Comparison of ENCODE assay signal across 8 cellular contexts in genomic region chr5:82277613-82277986, GRCh38. TPM values are rescaled to one million over a fixed set of nuclear protein-coding genes. Genes with fewer than 3 reads are reported as not detected.
DNase-seq lines count a peak whose midpoint lies in the region; ATAC-seq and TF ChIP-seq lines count a peak whose summit lies in the region.

No MANE protein-coding gene starts in this region.

- DNase-seq in RWPE1 (ENCODE audit: low spot score) = no peak
- DNase-seq in osteocyte (ENCODE audit: extremely low spot score, unreplicated experiment) = no peak
- DNase-seq in GM10248 (ENCODE audit: extremely low spot score) = no peak
- no peak for DNase-seq in NCI-H128 (lab: John Stamatoyannopoulos, UW; ENCODE audit: unreplicated experiment)
- no peak for DNase-seq in anterior cingulate cortex (lab: John Stamatoyannopoulos, UW)
- DNase-seq in NCI-H2171 (lab: John Stamatoyannopoulos, UW) = no peak

- H3K27me3 ChIP-seq in esophagus (ENCODE audit: control insufficient read depth in 1 of 2, insufficient read depth in 2 of 2, low read length in 2 of 2) = no peaks in the 10 kb centered on the region

- no peaks in the 10 kb centered on the region for H3K4me1 ChIP-seq in esophagus (ENCODE audit: control insufficient read depth in 2 of 2, insufficient read depth in 2 of 2, low read length in 1 of 2)

- H3K9me3 Mint-ChIP-seq in osteocyte (ENCODE audit: unreplicated experiment) = no peaks in the 10 kb centered on the region

- H3K27me3 Mint-ChIP-seq in osteocyte (ENCODE audit: unreplicated experiment) = no peaks in the 10 kb centered on the region

- H3K4me3 Mint-ChIP-seq in osteocyte (ENCODE audit: unreplicated experiment) = peak overlapping the region; percentile 91

- peaks cover 0 to 9% of the 10 kb centered on the region in 2 donors for H3K36me3 ChIP-seq in esophagus (ENCODE audit: control insufficient read depth in 2 of 2, insufficient read depth in 2 of 2, low read length in 1 of 2)

- H3K9me3 ChIP-seq in esophagus (ENCODE audit: control insufficient read depth in 2 of 2, insufficient read depth in 1 of 2, low read depth in 1 of 2, low read length in 1 of 2) = no peaks in the 10 kb centered on the region

- 1 to 2% methylated on average over 15 of the region's 15 CpGs for WGBS in esophagus, 2 donors

- peak overlapping the region; percentile 99 for H3K27ac Mint-ChIP-seq in osteocyte (ENCODE audit: unreplicated experiment)

- TF ChIP-seq CTCF in RWPE1 (conservative IDR thresholded peaks at IDR 0.05; ENCODE audit: low read depth) (no peak), osteocyte (IDR thresholded peaks at IDR 0.05) (no peak), GM10248 (IDR thresholded peaks at IDR 0.05; ENCODE audit: control extremely low read depth, extremely low read depth, low read depth, missing control alignments) (no peak)

- H3K36me3 Mint-ChIP-seq in osteocyte (ENCODE audit: unreplicated experiment) = peaks cover 39% of the 10 kb centered on the region

- peak overlapping the region; percentile 79 to 84 for H3K4me3 ChIP-seq in esophagus (ENCODE audit: low read depth in 1 of 2, low read length in 2 of 2)

- peak; percentile 1 for ATAC-seq in GM19035 (IDR thresholded peaks at IDR 0.05; ENCODE audit: unreplicated experiment)

- CTCF ChIA-PET in RWPE1 (lab: Yijun Ruan, JAX) = interaction anchor here (0.6 kb wide), 1 partner anchor 13 kb away, joined by 3 read pairs; no protein-coding TSS in a partner anchor
- CTCF ChIA-PET in GM10248 (lab: Yijun Ruan, JAX) = interaction anchor here (1.0 kb wide), 1 partner anchor 52 kb away, joined by 3 read pairs; no protein-coding TSS in a partner anchor

- POLR2A ChIA-PET in RWPE1 (lab: Yijun Ruan, JAX; ENCODE audit: low non-redundant PET) (interaction anchor here (1.0 kb wide), 1 partner anchor 17 kb away, joined by 3 read pairs; no protein-coding TSS in a partner anchor), GM10248 (lab: Yijun Ruan, JAX) (no interaction called here)

- peaks cover 42% of the 10 kb centered on the region for H3K4me1 Mint-ChIP-seq in osteocyte (ENCODE audit: unreplicated experiment)

- H3K27ac ChIP-seq in RWPE1 = peak overlapping the region; percentile 83
- H3K27ac ChIP-seq in esophagus (ENCODE audit: low read depth in 2 of 2, low read length in 1 of 2) = peak overlapping the region in 1 of 2 donors; percentile 83

RNA-seq across cellular contexts. Expression of gene RPS23, which starts 0.6 kb away (rescaled TPM):
- 1,000 to 10,000 TPM; 1,380 to 2,621 TPM for polyA plus RNA-seq in esophagus
- 1,698 and 1,751 TPM in 2 replicates for total RNA-seq in osteocyte
